In the genomic region with DNA sequence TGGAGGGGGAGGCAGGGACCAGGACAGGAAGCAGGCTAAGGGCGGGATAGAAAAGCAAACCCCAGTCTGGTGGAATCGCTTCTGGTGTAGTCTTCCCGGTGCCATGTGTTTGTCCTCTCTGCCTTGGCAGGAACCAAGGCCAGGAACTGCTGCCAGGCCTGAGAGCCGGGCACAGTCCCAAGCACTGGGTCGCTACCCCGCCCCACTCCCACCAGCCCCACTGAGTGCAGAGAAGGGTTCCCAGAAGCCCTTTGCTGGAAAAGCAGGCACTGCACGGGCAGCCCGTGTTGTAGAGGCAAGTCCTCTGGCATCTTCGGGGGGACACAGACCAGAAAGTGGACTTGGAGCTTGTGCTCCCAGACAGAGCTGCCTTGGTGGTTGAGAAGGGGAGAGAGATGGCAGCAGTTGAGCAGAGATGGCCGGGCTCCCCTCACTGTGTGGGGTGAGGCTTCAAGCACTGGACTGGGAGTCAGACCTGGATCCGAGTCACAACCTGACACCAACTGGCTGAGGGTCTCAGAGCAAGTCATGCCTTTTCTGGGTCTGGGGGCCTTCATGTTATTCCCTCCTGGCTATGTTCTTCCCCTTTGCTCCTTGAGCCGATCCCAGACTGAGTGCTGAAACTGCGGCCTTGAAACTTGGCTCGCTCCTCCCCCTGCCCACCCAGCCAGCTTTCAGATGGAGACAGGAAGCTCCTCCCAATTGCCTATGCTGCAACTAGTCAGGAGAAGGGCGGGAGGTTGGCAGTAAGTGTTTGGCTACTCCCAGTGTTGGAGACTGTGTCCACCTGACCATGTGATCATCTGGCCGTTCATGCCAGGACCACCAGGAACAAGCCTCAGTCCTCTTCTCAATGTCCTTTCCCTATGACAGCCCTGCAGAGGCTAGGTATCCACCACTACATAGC, we compare ENCODE assay signal across 1 cellular context.
TF ChIP-seq lines count a peak whose summit lies in the region.

No MANE protein-coding gene starts in this region.

TF ChIP-seq in IMR-90, 13 proteins besides CTCF, POLR2A, EP300 and RAD21 (continued from another document):
- TF ChIP-seq MAZ (IDR thresholded peaks at IDR 0.05; ENCODE audit: borderline replicate concordance, low read depth, low read length) (no peak), SMC3 (IDR thresholded peaks at IDR 0.05; ENCODE audit: low read depth, low read length) (no peak), NFE2L2 (IDR thresholded peaks at IDR 0.05; ENCODE audit: low read depth, low read length) (no peak), MXI1 (IDR thresholded peaks at IDR 0.05; ENCODE audit: borderline replicate concordance, low read depth, low read length) (no peak), MAFK (IDR thresholded peaks at IDR 0.05; ENCODE audit: low read depth, low read length) (no peak), CEBPB (IDR thresholded peaks at IDR 0.05; ENCODE audit: low read depth, low read length) (no peak), FOS (IDR thresholded peaks at IDR 0.05; ENCODE audit: low read depth, low read length) (no peak), RCOR1 (IDR thresholded peaks at IDR 0.05; ENCODE audit: insufficient replicate concordance, low read length) (no peak)
- TF ChIP-seq, protein P1, sequence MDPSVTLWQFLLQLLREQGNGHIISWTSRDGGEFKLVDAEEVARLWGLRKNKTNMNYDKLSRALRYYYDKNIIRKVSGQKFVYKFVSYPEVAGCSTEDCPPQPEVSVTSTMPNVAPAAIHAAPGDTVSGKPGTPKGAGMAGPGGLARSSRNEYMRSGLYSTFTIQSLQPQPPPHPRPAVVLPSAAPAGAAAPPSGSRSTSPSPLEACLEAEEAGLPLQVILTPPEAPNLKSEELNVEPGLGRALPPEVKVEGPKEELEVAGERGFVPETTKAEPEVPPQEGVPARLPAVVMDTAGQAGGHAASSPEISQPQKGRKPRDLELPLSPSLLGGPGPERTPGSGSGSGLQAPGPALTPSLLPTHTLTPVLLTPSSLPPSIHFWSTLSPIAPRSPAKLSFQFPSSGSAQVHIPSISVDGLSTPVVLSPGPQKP (IDR thresholded peaks at IDR 0.05; ENCODE audit: borderline replicate concordance, low read depth, low read length): no peak
- TF ChIP-seq, protein P2, sequence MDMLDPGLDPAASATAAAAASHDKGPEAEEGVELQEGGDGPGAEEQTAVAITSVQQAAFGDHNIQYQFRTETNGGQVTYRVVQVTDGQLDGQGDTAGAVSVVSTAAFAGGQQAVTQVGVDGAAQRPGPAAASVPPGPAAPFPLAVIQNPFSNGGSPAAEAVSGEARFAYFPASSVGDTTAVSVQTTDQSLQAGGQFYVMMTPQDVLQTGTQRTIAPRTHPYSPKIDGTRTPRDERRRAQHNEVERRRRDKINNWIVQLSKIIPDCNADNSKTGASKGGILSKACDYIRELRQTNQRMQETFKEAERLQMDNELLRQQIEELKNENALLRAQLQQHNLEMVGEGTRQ (IDR thresholded peaks at IDR 0.05; ENCODE audit: low read depth, low read length): no peak
